18 cellular contexts compared by ENCODE assay signal in genomic region chr6:80872194-80872950, GRCh38.
A peak's percentile ranks its signal among the peaks of the same experiment; 100 is the strongest.
DNase-seq lines count a peak whose midpoint lies in the region; TF ChIP-seq lines count a peak whose summit lies in the region.
"Had no signal": no experiment of that assay in that cellular context is flagged by ENCODE, and none has a peak within 500 bp of the region (broad histone marks: within the 10 kb centered on the region; RNA-seq: fewer than 3 reads in every experiment).

No MANE protein-coding gene starts in this region.

- DNase-seq in NCI-H446 (lab: John Stamatoyannopoulos, UW) (peak; percentile 39 to 78), fibroblast of peridontal ligament (ENCODE audit: extremely low read depth) (peak; percentile 43), CD14-positive monocyte (ENCODE audit: low spot score) (no peak), DMS79 treated with DMSO at 0.1 percent for 48 hours (lab: John Stamatoyannopoulos, UW) (no peak), NCI-H187 treated with DMSO at 0.1 percent for 48 hours (lab: John Stamatoyannopoulos, UW) (no peak)
- DNase-seq in central memory CD4-positive, alpha-beta T cell = no peak
- DNase-seq: activated CD8-positive, alpha-beta memory T cell treated with anti-CD3 and anti-CD28 coated beads, Interleukin-2, amount 10 ng/mL, durations not matched to agents 7 days and 5 days; activated effector memory CD4-positive, alpha-beta T cell treated with anti-CD3 and anti-CD28 coated beads, Interleukin-2, amount 50 U/mL, for 16 hours; amygdala; glutamatergic neuron; NCI-H1694 treated with DMSO at 0.1 percent for 48 hours; sigmoid colon; SJCRH30; stimulated activated CD4-positive, alpha-beta T cell treated with anti-CD3 and anti-CD28 coated beads, Interleukin-4, amount 100 ng/mL, for 1 hour; T1000 had no signal

- intact Hi-C loops in CD14-positive monocyte (cut with micrococcal nuclease) = no loop called here

- no peak overlapping the region for H3K27ac ChIP-seq in ACC112 (ENCODE audit: low read depth, low read length)
- H3K27ac ChIP-seq: coronary artery, sigmoid colon, SJCRH30 had no signal

- H3K79me2 ChIP-seq in ACC112 (ENCODE audit: control insufficient read depth, insufficient read depth, low read length, unreplicated experiment) = no peaks in the 10 kb centered on the region

- H3K9me3 Mint-ChIP-seq in nephron (peaks cover 10% of the 10 kb centered on the region), CD14-positive monocyte (peaks cover 0 to 11% (median 6%) of the 10 kb centered on the region in 7 donors)

- H3K36me3 Mint-ChIP-seq in nephron (ENCODE audit: low read depth) (no peaks in the 10 kb centered on the region), CD14-positive monocyte (no peaks in the 10 kb centered on the region)
- H3K36me3 Mint-ChIP-seq: activated CD8-positive, alpha-beta memory T cell treated with anti-CD3 and anti-CD28 coated beads, Interleukin-2, amount 10 ng/mL, durations not matched to agents 7 days and 5 days had no signal

- H3K27ac Mint-ChIP-seq in nephron = peak overlapping the region; percentile 25 to 90 (median 78)
- H3K27ac Mint-ChIP-seq in CD14-positive monocyte = no peak overlapping the region
- H3K27ac Mint-ChIP-seq: activated CD8-positive, alpha-beta memory T cell treated with anti-CD3 and anti-CD28 coated beads, Interleukin-2, amount 10 ng/mL, durations not matched to agents 7 days and 5 days had no signal

- TF ChIP-seq CTCF in nephron (IDR thresholded peaks at IDR 0.05; ENCODE audit: unreplicated experiment in 3 of 3) (no peak), CD14-positive monocyte (IDR thresholded peaks at IDR 0.05) (no peak)

- no peak overlapping the region for H3K4me3 Mint-ChIP-seq in nephron
- no peak overlapping the region for H3K4me3 Mint-ChIP-seq in CD14-positive monocyte
- H3K4me3 Mint-ChIP-seq: activated CD8-positive, alpha-beta memory T cell treated with anti-CD3 and anti-CD28 coated beads, Interleukin-2, amount 10 ng/mL, durations not matched to agents 7 days and 5 days had no signal

- peaks cover 6% of the 10 kb centered on the region for H3K4me1 ChIP-seq in ACC112 (ENCODE audit: control insufficient read depth, insufficient read depth, low read length, unreplicated experiment)
- H3K4me1 ChIP-seq: sigmoid colon, SJCRH30 had no signal

- H3K27me3 Mint-ChIP-seq in nephron (ENCODE audit: low read depth) = no peaks in the 10 kb centered on the region
- H3K27me3 Mint-ChIP-seq in CD14-positive monocyte (ENCODE audit: low read depth in 3 of 3) = peaks cover 0 to 2% (median 0%) of the 10 kb centered on the region in 3 donors
- H3K27me3 Mint-ChIP-seq: activated CD8-positive, alpha-beta memory T cell treated with anti-CD3 and anti-CD28 coated beads, Interleukin-2, amount 10 ng/mL, durations not matched to agents 7 days and 5 days had no signal

- H3K4me3 ChIP-seq in ACC112 (ENCODE audit: low read depth, low read length) = no peak overlapping the region
- H3K4me3 ChIP-seq: coronary artery, sigmoid colon, SJCRH30 had no signal

- H3K27me3 ChIP-seq in ACC112 (ENCODE audit: insufficient read depth, low read length) = no peaks in the 10 kb centered on the region
- H3K27me3 ChIP-seq: sigmoid colon, SJCRH30 had no signal

- H2AFZ ChIP-seq in ACC112 (ENCODE audit: low read length, unreplicated experiment) = peak overlapping the region; percentile 48

- H3K36me3 ChIP-seq in ACC112 (ENCODE audit: insufficient read depth, low read length) = no peaks in the 10 kb centered on the region
- H3K36me3 ChIP-seq: sigmoid colon, SJCRH30 had no signal

- peaks cover 6% of the 10 kb centered on the region for H3K4me1 Mint-ChIP-seq in nephron
- no peaks in the 10 kb centered on the region for H3K4me1 Mint-ChIP-seq in CD14-positive monocyte
- H3K4me1 Mint-ChIP-seq: activated CD8-positive, alpha-beta memory T cell treated with anti-CD3 and anti-CD28 coated beads, Interleukin-2, amount 10 ng/mL, durations not matched to agents 7 days and 5 days had no signal

Comparison
In these comparisons a context has a peak if more than half of its experiments do, and no peak if none do; other contexts are left out.
1. DNase-seq: peak in NCI-H446 (2 of 2) and fibroblast of peridontal ligament (single experiment); none in CD14-positive monocyte (single experiment), central memory CD4-positive, alpha-beta T cell (single experiment), DMS79 treated with DMSO at 0.1 percent for 48 hours (single experiment) and NCI-H187 treated with DMSO at 0.1 percent for 48 hours (single experiment).
2. H3K27ac Mint-ChIP-seq: peak in nephron (3 of 3); none in CD14-positive monocyte (0 of 7).